Comparison of ENCODE assay signal across 1 cellular context in genomic region chr16:28293589-28293935, GRCh38.
TF ChIP-seq lines count a peak whose summit lies in the region.

No MANE protein-coding gene starts in this region.

TF ChIP-seq in H1, 55 proteins besides CTCF, POLR2A, EP300 and RAD21 (continued from another document):
- TF ChIP-seq POLR2AphosphoS5 (IDR thresholded peaks at IDR 0.05; ENCODE audit: low read depth, low read length): 0 out of 2 replicates have a peak, but pooled peaks have one; percentile 2
- TF ChIP-seq SP4 (IDR thresholded peaks at IDR 0.05; ENCODE audit: low read length): no peak
- TF ChIP-seq TAF7 (optimal IDR thresholded peaks at IDR 0.05; ENCODE audit: borderline replicate concordance, low read depth, low read length): no peak
